Comparison of ENCODE assay signal across 24 cellular contexts in genomic region chr4:171834640-171835039, GRCh38. TPM values are rescaled to one million over a fixed set of nuclear protein-coding genes. Genes with fewer than 3 reads are reported as not detected.
"Had no signal": no experiment of that assay in that cellular context is flagged by ENCODE, and none has a peak within 500 bp of the region (broad histone marks: within the 10 kb centered on the region; RNA-seq: fewer than 3 reads in every experiment).

No MANE protein-coding gene starts in this region.

- H3K4me1 ChIP-seq: foreskin keratinocyte, spleen had no signal

- H3K4me1 Mint-ChIP-seq: endodermal cell; naive thymus-derived CD4-positive, alpha-beta T cell; nephron progenitor cell; stimulated activated naive B cell treated with anti-CD40 and anti-IgM and Interleukin-4, amounts not matched to agents 10 μg/mL and 1 μg/mL and 100 μg/mL, for 72 hours; stimulated activated naive CD8-positive, alpha-beta T cell treated with anti-CD3 and anti-CD28 coated beads, Interleukin-15, amount 100 ng/mL, for 72 hours had no signal

- H3K9me3 Mint-ChIP-seq: endodermal cell; nephron progenitor cell; stimulated activated naive B cell treated with anti-CD40 and anti-IgM and Interleukin-4, amounts not matched to agents 10 μg/mL and 1 μg/mL and 100 μg/mL, for 72 hours had no signal

- ATAC-seq: foreskin keratinocyte; naive thymus-derived CD4-positive, alpha-beta T cell; sciatic nerve; stimulated activated naive B cell treated with anti-CD40 and anti-IgM and Interleukin-4, amounts not matched to agents 10 μg/mL and 1 μg/mL and 100 μg/mL, for 72 hours; stimulated activated naive CD8-positive, alpha-beta T cell treated with anti-CD3 and anti-CD28 coated beads, Interleukin-15, amount 100 ng/mL, for 72 hours had no signal

- H3K27me3 ChIP-seq: foreskin keratinocyte, spleen had no signal

- H3K27ac Mint-ChIP-seq: endodermal cell; naive thymus-derived CD4-positive, alpha-beta T cell; nephron progenitor cell; stimulated activated naive B cell treated with anti-CD40 and anti-IgM and Interleukin-4, amounts not matched to agents 10 μg/mL and 1 μg/mL and 100 μg/mL, for 72 hours; stimulated activated naive CD8-positive, alpha-beta T cell treated with anti-CD3 and anti-CD28 coated beads, Interleukin-15, amount 100 ng/mL, for 72 hours had no signal

- H3K27me3 Mint-ChIP-seq: naive thymus-derived CD4-positive, alpha-beta T cell; stimulated activated naive B cell treated with anti-CD40 and anti-IgM and Interleukin-4, amounts not matched to agents 10 μg/mL and 1 μg/mL and 100 μg/mL, for 72 hours; stimulated activated naive CD8-positive, alpha-beta T cell treated with anti-CD3 and anti-CD28 coated beads, Interleukin-15, amount 100 ng/mL, for 72 hours had no signal

- H3K36me3 ChIP-seq: spleen had no signal

- DNase-seq: effector CD4-positive, alpha-beta T cell; endodermal cell; erythroblast; foreskin keratinocyte; head of caudate nucleus; hippocampal formation; mammary epithelial cell; naive thymus-derived CD4-positive, alpha-beta T cell; nephron progenitor cell; posterior cingulate gyrus; spleen; stimulated activated CD4-positive, alpha-beta T cell treated with anti-CD3 and anti-CD28 coated beads, Interleukin-15, amount 100 ng/mL, for 24 hours; stimulated activated CD4-positive, alpha-beta T cell treated with anti-CD3 and anti-CD28 coated beads, Interleukin-1b, Interleukin-23, amount 100 ng/mL, for 48 hours; stimulated activated CD4-positive, alpha-beta T cell treated with anti-CD3 and anti-CD28 coated beads, Interleukin-4, amount 100 ng/mL, for 24 hours; stimulated activated naive B cell treated with anti-CD40 and anti-IgM and Interleukin-4, amounts not matched to agents 10 μg/mL and 1 μg/mL and 100 μg/mL, for 72 hours; stimulated activated naive CD8-positive, alpha-beta T cell treated with anti-CD3 and anti-CD28 coated beads, Interleukin-15, amount 100 ng/mL, for 72 hours; trophoblast cell had no signal

- H3K4me3 Mint-ChIP-seq: endodermal cell; naive thymus-derived CD4-positive, alpha-beta T cell; nephron progenitor cell; stimulated activated naive B cell treated with anti-CD40 and anti-IgM and Interleukin-4, amounts not matched to agents 10 μg/mL and 1 μg/mL and 100 μg/mL, for 72 hours; stimulated activated naive CD8-positive, alpha-beta T cell treated with anti-CD3 and anti-CD28 coated beads, Interleukin-15, amount 100 ng/mL, for 72 hours had no signal

- H3K36me3 Mint-ChIP-seq: naive thymus-derived CD4-positive, alpha-beta T cell; stimulated activated naive B cell treated with anti-CD40 and anti-IgM and Interleukin-4, amounts not matched to agents 10 μg/mL and 1 μg/mL and 100 μg/mL, for 72 hours had no signal

- H3K9me3 ChIP-seq: spleen had no signal

- H3K4me3 ChIP-seq: coronary artery, spleen had no signal

RNA-seq across cellular contexts. Expression of gene GALNTL6, which starts 21.4 kb away (rescaled TPM):
- total RNA-seq: dermis microvascular lymphatic vessel endothelial cell; endothelial cell of umbilical vein; foreskin keratinocyte; mammary epithelial cell; naive thymus-derived CD4-positive, alpha-beta T cell; osteocyte; pulmonary artery endothelial cell; subcutaneous adipose tissue had no signal
- polyA plus RNA-seq: endothelial cell of umbilical vein; foreskin keratinocyte; mammary epithelial cell; naive thymus-derived CD4-positive, alpha-beta T cell had no signal
